6 cellular contexts compared by ENCODE assay signal in the genomic region with DNA sequence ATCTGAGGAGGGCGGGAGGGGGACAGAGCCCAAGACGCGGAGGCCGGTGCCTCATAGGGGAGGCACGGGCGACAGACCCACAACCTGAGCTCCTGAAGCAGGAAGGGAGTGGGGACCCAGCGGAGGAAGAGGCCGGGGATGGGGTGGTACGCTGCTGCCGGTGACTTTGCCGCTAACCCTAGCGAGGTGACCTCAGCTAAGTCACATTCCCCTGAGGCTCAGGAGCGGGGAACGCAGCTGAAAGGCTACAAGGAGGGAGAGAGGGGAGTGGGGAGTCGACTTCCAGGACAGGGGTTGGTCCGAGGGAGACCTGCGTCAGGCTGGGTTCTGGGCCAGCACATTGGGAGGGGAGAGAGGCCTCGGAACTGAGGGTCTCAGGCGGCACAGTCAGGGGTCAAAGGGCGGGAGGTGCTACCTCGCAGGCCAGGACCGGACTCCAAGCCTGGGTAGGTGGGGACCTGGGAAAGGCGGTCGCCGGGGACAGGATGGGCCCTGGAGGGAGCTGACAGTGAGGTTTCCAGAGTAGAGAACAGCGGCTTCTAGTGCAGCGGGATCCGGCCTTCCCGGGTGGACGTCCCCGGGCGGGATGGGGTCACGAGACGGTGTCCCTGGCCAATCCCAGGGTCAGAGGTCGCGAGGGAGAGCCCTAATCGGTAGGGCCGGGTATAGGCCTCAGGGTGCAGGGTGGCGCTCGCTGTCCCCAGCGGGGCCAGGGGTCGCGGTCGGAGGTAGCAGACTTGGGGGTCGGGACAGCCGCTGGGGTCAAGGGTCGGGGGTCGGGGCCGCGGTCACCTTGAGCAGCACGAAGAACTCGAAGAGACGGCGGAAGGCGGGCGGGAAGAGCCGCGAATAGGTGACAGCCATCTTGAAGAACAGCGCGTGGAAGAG. TPM values are rescaled to one million over a fixed set of nuclear protein-coding genes. Genes with fewer than 3 reads are reported as not detected.
DNase-seq lines count a peak whose midpoint lies in the region; ATAC-seq and TF ChIP-seq lines count a peak whose summit lies in the region.

No MANE protein-coding gene starts in this region.

- H3K27ac ChIP-seq in SJSA1, result peak overlapping the region; percentile 95

- peaks cover 46% of the 10 kb centered on the region for H3K36me3 ChIP-seq in SJSA1

- H3K27me3 Mint-ChIP-seq in CD14-positive monocyte (ENCODE audit: low read depth in 3 of 3) (no peaks in the 10 kb centered on the region), type B pancreatic cell (peaks cover 6% of the 10 kb centered on the region)

- peaks cover 43% of the 10 kb centered on the region for H3K4me1 ChIP-seq in SJSA1 (replicated peaks)

- DNase-seq in CD14-positive monocyte (ENCODE audit: low spot score) (no peak), SJSA1 (ENCODE audit: low read depth in 1 of 2, low spot score in 2 of 2) (no peak), left ventricle myocardium superior (peak; percentile 57), type B pancreatic cell (ENCODE audit: extremely low spot score, unreplicated experiment) (no peak)

- H3K4me3 ChIP-seq in SJSA1, result peak overlapping the region; percentile 95

- intact Hi-C loops in CD14-positive monocyte (cut with micrococcal nuclease) (loop anchor here in 1 of 2 donors (2.0 to 10.0 kb wide), 3 partner anchors 21 to 85 kb away; partner anchors contain the start of genes ABCA7, ARHGAP45 and GPX4), left ventricle myocardium superior (cut with micrococcal nuclease) (no loop called here)

- H3K9me3 ChIP-seq in SJSA1 (replicated peaks), result no peaks in the 10 kb centered on the region; the same call in 1 of the 2 replicates

- H3K36me3 Mint-ChIP-seq in CD14-positive monocyte, result peaks cover 2 to 20% of the 10 kb centered on the region in 2 donors
- no peaks in the 10 kb centered on the region for H3K36me3 Mint-ChIP-seq in type B pancreatic cell

- TF ChIP-seq CTCF in CD14-positive monocyte (IDR thresholded peaks at IDR 0.05) (no peak), type B pancreatic cell (conservative IDR thresholded peaks at IDR 0.05) (no peak)

- H3K4me3 Mint-ChIP-seq in CD14-positive monocyte (peak overlapping the region; percentile 88 to 94), type B pancreatic cell (peak overlapping the region; percentile 92)

- H3K9me3 Mint-ChIP-seq in CD14-positive monocyte (no peaks in the 10 kb centered on the region), type B pancreatic cell (no peaks in the 10 kb centered on the region)

- H3K4me1 Mint-ChIP-seq in CD14-positive monocyte (peaks cover 45% of the 10 kb centered on the region), type B pancreatic cell (ENCODE audit: unreplicated experiment) (peaks cover 21% of the 10 kb centered on the region)

- peak overlapping the region; percentile 81 to 99 (median 94) for H3K27ac Mint-ChIP-seq in CD14-positive monocyte
- peak overlapping the region; percentile 84 for H3K27ac Mint-ChIP-seq in type B pancreatic cell

- ATAC-seq in left ventricle myocardium superior, result no peak
- ATAC-seq in HG03045 (IDR thresholded peaks at IDR 0.05; ENCODE audit: unreplicated experiment), result no peak
- ATAC-seq in GM21529 (IDR thresholded peaks at IDR 0.05; ENCODE audit: unreplicated experiment), result no peak

- H3K27me3 ChIP-seq in SJSA1 (replicated peaks), result no peaks in the 10 kb centered on the region

RNA-seq across cellular contexts. Expression of gene TMEM259, which starts 0.7 kb away (rescaled TPM):
- polyA plus RNA-seq in CD14-positive monocyte, result 10 to 100 TPM; 37.4 to 45.0 TPM
- 122 and 131 TPM in 2 replicates for total RNA-seq in SJSA1 (2014; rRNA removed; shearing (Covaris generic))
- total RNA-seq in left ventricle myocardium superior, result 122 TPM
- total RNA-seq in type B pancreatic cell (ENCODE audit: low replicate concordance), result 157 and 173 TPM in 2 replicates

RNA-seq across cellular contexts. Expression of gene RNU6-2, which starts 1.1 kb away (rescaled TPM):
- polyA plus RNA-seq in CD14-positive monocyte, result not detected
- total RNA-seq in SJSA1 (2014; rRNA removed; shearing (Covaris generic)), result not detected in 2 replicates
- total RNA-seq in left ventricle myocardium superior, result not detected
- not detected in 2 replicates for total RNA-seq in type B pancreatic cell (ENCODE audit: low replicate concordance)

RNA-seq across cellular contexts. Expression of gene CNN2, which starts 6.2 kb away (rescaled TPM):
- 100 to 1,000 TPM in 1 of 2 donors, 10 to 100 TPM in 1; 69.9 to 144 TPM for polyA plus RNA-seq in CD14-positive monocyte
- total RNA-seq in SJSA1 (2014; rRNA removed; shearing (Covaris generic)), result 403 and 441 TPM in 2 replicates
- total RNA-seq in left ventricle myocardium superior (94.0 TPM), type B pancreatic cell (ENCODE audit: low replicate concordance) (276 and 279 TPM in 2 replicates)

RNA-seq across cellular contexts. Expression of gene ABCA7, which starts 19.7 kb away (rescaled TPM):
- 1 to 10 TPM; 1.7 to 7.8 TPM for polyA plus RNA-seq in CD14-positive monocyte
- total RNA-seq in SJSA1 (2014; rRNA removed; shearing (Covaris generic)), result 0.82 and 3.9 TPM in 2 replicates
- total RNA-seq in left ventricle myocardium superior (9.4 TPM), type B pancreatic cell (ENCODE audit: low replicate concordance) (23.9 and 26.1 TPM in 2 replicates)

RNA-seq across cellular contexts. Expression of gene GRIN3B, which starts 20.0 kb away (rescaled TPM):
- polyA plus RNA-seq in CD14-positive monocyte, result under 1 TPM in 1 of 2 donors, not detected in 1; 0.13 TPM
- total RNA-seq in SJSA1 (2014; rRNA removed; shearing (Covaris generic)), result not detected in 2 replicates
- total RNA-seq in left ventricle myocardium superior, result not detected
- 0.65 and 1.00 TPM in 2 replicates for total RNA-seq in type B pancreatic cell (ENCODE audit: low replicate concordance)
